8 cellular contexts compared by ENCODE assay signal in the genomic region with DNA sequence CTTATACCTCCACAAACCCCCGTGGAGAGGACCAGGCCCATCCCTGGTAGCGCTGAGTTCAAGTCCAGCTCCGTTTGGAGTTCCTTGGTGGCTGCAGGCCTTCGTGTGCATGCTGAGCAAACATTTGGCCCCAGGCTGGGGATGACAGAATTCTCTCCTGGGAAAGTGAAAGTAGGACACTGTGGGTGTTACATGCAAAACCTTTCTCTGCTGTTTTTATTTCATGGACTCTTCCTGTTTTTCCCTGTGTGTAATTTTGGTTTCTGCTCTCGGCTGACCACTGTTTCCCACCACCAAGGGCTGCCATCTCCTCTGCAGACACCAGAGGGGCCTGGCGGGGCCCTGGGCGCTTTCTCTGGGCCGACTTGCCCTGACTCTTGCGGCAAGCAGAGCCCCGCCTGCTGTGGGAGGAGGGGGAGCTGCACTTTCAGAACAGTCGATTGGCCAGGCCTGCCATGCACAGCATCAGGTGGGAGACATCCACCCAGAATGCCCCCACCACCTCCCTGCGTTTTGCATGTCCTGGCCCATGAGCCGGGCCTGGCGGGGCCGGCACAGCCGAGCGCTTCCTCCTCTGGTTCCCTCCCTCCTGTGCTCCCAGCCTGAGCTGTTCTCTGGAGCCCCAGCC.
A peak's percentile ranks its signal among the peaks of the same experiment; 100 is the strongest.
DNase-seq lines count a peak whose midpoint lies in the region; ATAC-seq, FAIRE-seq and TF ChIP-seq lines count a peak whose summit lies in the region.

No MANE protein-coding gene starts in this region.

- H3K4me1 ChIP-seq in colonic mucosa = no peaks in the 10 kb centered on the region

- FAIRE-seq in HTR-8/SVneo (lab: Jason Lieb, UNC) = no peak

- no peaks in the 10 kb centered on the region for H3K9me3 ChIP-seq in colonic mucosa

- no peaks in the 10 kb centered on the region for H3K27me3 ChIP-seq in colonic mucosa

- no peaks in the 10 kb centered on the region for H3K9me3 Mint-ChIP-seq in T-cell
- H3K9me3 Mint-ChIP-seq in stimulated activated memory B cell treated with anti-CD40 and anti-IgM and Interleukin-4, amounts not matched to agents 10 μg/mL and 1 μg/mL and 100 μg/mL, for 72 hours = no peaks in the 10 kb centered on the region

- peak overlapping the region; percentile 58 to 79 for H3K9ac ChIP-seq in colonic mucosa (ENCODE audit: low read depth in 2 of 2, low read length in 2 of 2)

- ATAC-seq in GM18858 (IDR thresholded peaks at IDR 0.05; ENCODE audit: unreplicated experiment) = peak; percentile 47
- ATAC-seq in HG02840 (IDR thresholded peaks at IDR 0.05; ENCODE audit: low FRiP score, unreplicated experiment) = peak; percentile 47
- ATAC-seq in T-cell (replicated peaks in 1 of 4) = peak; percentile 40 to 80 (median 70)
- ATAC-seq in stimulated activated memory B cell treated with anti-CD40 and anti-IgM and Interleukin-4, amounts not matched to agents 10 μg/mL and 1 μg/mL and 100 μg/mL, for 72 hours = peak; percentile 71

- intact Hi-C loops in colonic mucosa (cut with DNase I) = no loop called here

- peaks cover 19 to 27% (median 21%) of the 10 kb centered on the region in 3 donors for H3K4me1 Mint-ChIP-seq in T-cell
- H3K4me1 Mint-ChIP-seq in stimulated activated memory B cell treated with anti-CD40 and anti-IgM and Interleukin-4, amounts not matched to agents 10 μg/mL and 1 μg/mL and 100 μg/mL, for 72 hours = peaks cover 33% of the 10 kb centered on the region

- peak overlapping the region; percentile 51 for H3K27ac ChIP-seq in colonic mucosa

- no peaks in the 10 kb centered on the region for H3K36me3 ChIP-seq in colonic mucosa

- no peaks in the 10 kb centered on the region for H3K27me3 Mint-ChIP-seq in T-cell
- no peaks in the 10 kb centered on the region for H3K27me3 Mint-ChIP-seq in stimulated activated memory B cell treated with anti-CD40 and anti-IgM and Interleukin-4, amounts not matched to agents 10 μg/mL and 1 μg/mL and 100 μg/mL, for 72 hours

- TF ChIP-seq CTCF in colonic mucosa (IDR thresholded peaks at IDR 0.05) = no peak

- POLR2A ChIA-PET in T-cell (lab: Charles Lee) = interaction anchor here in 1 of 2 donors (0.6 kb wide), 2 partner anchors 19 to 23 kb away, joined by 3 read pairs; no protein-coding TSS in a partner anchor

- H3K36me3 Mint-ChIP-seq in T-cell = no peaks in the 10 kb centered on the region
- peaks cover 5% of the 10 kb centered on the region for H3K36me3 Mint-ChIP-seq in stimulated activated memory B cell treated with anti-CD40 and anti-IgM and Interleukin-4, amounts not matched to agents 10 μg/mL and 1 μg/mL and 100 μg/mL, for 72 hours

- H3K4me3 Mint-ChIP-seq in T-cell = peak overlapping the region; percentile 68 to 81 (median 74)
- H3K4me3 Mint-ChIP-seq in stimulated activated memory B cell treated with anti-CD40 and anti-IgM and Interleukin-4, amounts not matched to agents 10 μg/mL and 1 μg/mL and 100 μg/mL, for 72 hours = peak overlapping the region; percentile 67

- peak overlapping the region; percentile 22 for H3K4me3 ChIP-seq in colonic mucosa

- peak overlapping the region; percentile 81 to 90 for H3K27ac Mint-ChIP-seq in T-cell
- H3K27ac Mint-ChIP-seq in stimulated activated memory B cell treated with anti-CD40 and anti-IgM and Interleukin-4, amounts not matched to agents 10 μg/mL and 1 μg/mL and 100 μg/mL, for 72 hours = peak overlapping the region; percentile 33

- CTCF ChIA-PET in T-cell (lab: Charles Lee) = no interaction called here

- DNase-seq in T-cell (peak in 24 of 34 experiments; percentile 3 to 56 (median 25)), colonic mucosa (peak; percentile 41), lung microvascular endothelial cell (ENCODE audit: low read depth in 2 of 2) (peak; percentile 76 to 90), HTR-8/SVneo (ENCODE audit: insufficient read length, low spot score) (no peak), SHP77 (lab: John Stamatoyannopoulos, UW) (no peak)

Comparison
In these comparisons a context has a peak if more than half of its experiments do, and no peak if none do; other contexts are left out.
1. DNase-seq: peak in T-cell (24 of 34), colonic mucosa (single experiment) and lung microvascular endothelial cell (2 of 2); none in HTR-8/SVneo (single experiment) and SHP77 (0 of 2).
2. Peak in every context shown above with its lines, with median percentiles within 50 percentile points of each other: ATAC-seq.